ENCODE assay signal across 8 cellular contexts in genomic region chr2:26011990-26012856, GRCh38. TPM values are rescaled to one million over a fixed set of nuclear protein-coding genes. Genes with fewer than 3 reads are reported as not detected.
DNase-seq lines count a peak whose midpoint lies in the region; ATAC-seq and TF ChIP-seq lines count a peak whose summit lies in the region.

No MANE protein-coding gene starts in this region.

- POLR2A ChIA-PET in AG04450 (lab: Yijun Ruan, JAX): interaction anchor here (0.6 to 1.2 kb wide), 3 partner anchors 14 to 27 kb away, joined by 3 read pairs; partner anchors contain the start of gene RAB10
- POLR2A ChIA-PET in activated CD4-positive, alpha-beta memory T cell treated with anti-CD3 and anti-CD28 coated beads, Interleukin-2, amount 10 ng/mL, durations not matched to agents 7 days and 5 days (lab: Charles Lee): interaction anchor here (1.7 kb wide), 1 partner anchor 24 kb away, joined by 3 read pairs; no protein-coding TSS in a partner anchor

- no peak overlapping the region for H3K27ac Mint-ChIP-seq in activated CD4-positive, alpha-beta memory T cell treated with anti-CD3 and anti-CD28 coated beads, Interleukin-2, amount 10 ng/mL, durations not matched to agents 7 days and 5 days

- H3K27me3 ChIP-seq in AG04450 (ENCODE audit: control insufficient read depth, insufficient read depth, low read length): no peaks in the 10 kb centered on the region
- H3K27me3 ChIP-seq in left lung: no peaks in the 10 kb centered on the region

- H3K4me1 Mint-ChIP-seq in activated CD4-positive, alpha-beta memory T cell treated with anti-CD3 and anti-CD28 coated beads, Interleukin-2, amount 10 ng/mL, durations not matched to agents 7 days and 5 days: peaks cover 14% of the 10 kb centered on the region

- CTCF ChIA-PET in AG04450 (lab: Charles Lee): interaction anchor here (0.5 to 1.1 kb wide), 2 partner anchors 13 to 591 kb away, joined by 3 read pairs; no protein-coding TSS in a partner anchor
- CTCF ChIA-PET in activated CD4-positive, alpha-beta memory T cell treated with anti-CD3 and anti-CD28 coated beads, Interleukin-2, amount 10 ng/mL, durations not matched to agents 7 days and 5 days (lab: Charles Lee): interaction anchor here (1.0 kb wide), 1 partner anchor 11 kb away, joined by 4 read pairs; no protein-coding TSS in a partner anchor

- H3K4me3 Mint-ChIP-seq in activated CD4-positive, alpha-beta memory T cell treated with anti-CD3 and anti-CD28 coated beads, Interleukin-2, amount 10 ng/mL, durations not matched to agents 7 days and 5 days: no peak overlapping the region

- H3K27ac ChIP-seq in AG04450 (ENCODE audit: low read depth, low read length): peak overlapping the region; percentile 49
- H3K27ac ChIP-seq in left lung: peak overlapping the region; percentile 17 to 74

- peaks cover 2% of the 10 kb centered on the region for H3K27me3 Mint-ChIP-seq in activated CD4-positive, alpha-beta memory T cell treated with anti-CD3 and anti-CD28 coated beads, Interleukin-2, amount 10 ng/mL, durations not matched to agents 7 days and 5 days

- peaks cover 0 to 71% of the 10 kb centered on the region in 2 donors for H3K4me1 ChIP-seq in left lung

- no peak for TF ChIP-seq CTCF in AG04450 (IDR thresholded peaks at IDR 0.05; ENCODE audit: low read depth, low read length)
- no peak for TF ChIP-seq CTCF in LNCaP clone FGC (IDR thresholded peaks at IDR 0.05; ENCODE audit: control insufficient read depth, extremely low read depth, insufficient read depth)
- TF ChIP-seq CTCF in astrocyte of the spinal cord (IDR thresholded peaks at IDR 0.05; ENCODE audit: low read depth, low read length): no peak
- TF ChIP-seq CTCF in left lung (IDR thresholded peaks at IDR 0.05): no peak

- H3K36me3 ChIP-seq in left lung: no peaks in the 10 kb centered on the region

- peaks cover 3% of the 10 kb centered on the region for H3K9me3 Mint-ChIP-seq in activated CD4-positive, alpha-beta memory T cell treated with anti-CD3 and anti-CD28 coated beads, Interleukin-2, amount 10 ng/mL, durations not matched to agents 7 days and 5 days

- H3K4me3 ChIP-seq in AG04450 (ENCODE audit: low read depth, low read length): no peak overlapping the region
- H3K4me3 ChIP-seq in LNCaP clone FGC (ENCODE audit: low read depth, low read length): peak overlapping the region; percentile 17
- no peak overlapping the region for H3K4me3 ChIP-seq in astrocyte of the spinal cord (ENCODE audit: low read depth, low read length)
- H3K4me3 ChIP-seq in left lung: no peak overlapping the region

- no peaks in the 10 kb centered on the region for H3K36me3 Mint-ChIP-seq in activated CD4-positive, alpha-beta memory T cell treated with anti-CD3 and anti-CD28 coated beads, Interleukin-2, amount 10 ng/mL, durations not matched to agents 7 days and 5 days (ENCODE audit: low read depth)

- H3K9me3 ChIP-seq in AG04450 (ENCODE audit: control insufficient read depth, insufficient read depth, low read length) (no peaks in the 10 kb centered on the region), left lung (no peaks in the 10 kb centered on the region)

- intact Hi-C loops in left lung (cut with DNase I): no loop called here

- DNase-seq in AG04450 (ENCODE audit: low read depth, low spot score) (peak; percentile 47), LNCaP clone FGC (ENCODE audit: low read depth) (peak; percentile 99), astrocyte of the spinal cord (ENCODE audit: low read depth, low spot score) (peak; percentile 25), left lung (peak in 1 of 2 donors; percentile 83), HuH-7 (ENCODE audit: low spot score) (no peak), DMS114 treated with DMSO at 0.1 percent for 48 hours (lab: John Stamatoyannopoulos, UW; ENCODE audit: unreplicated experiment) (no peak)
- DNase-seq in activated CD4-positive, alpha-beta memory T cell treated with anti-CD3 and anti-CD28 coated beads, Interleukin-2, amount 10 ng/mL, durations not matched to agents 7 days and 5 days: no peak

- in situ Hi-C loops in astrocyte of the spinal cord (cut with HindIII; ENCODE audit: low sequenced_read_pairs): no loop called here

- ATAC-seq in left lung: peak; percentile 84
- no peak for ATAC-seq in HG03354 (IDR thresholded peaks at IDR 0.05; ENCODE audit: poor library complexity, severe bottlenecking, unreplicated experiment)

RNA-seq across cellular contexts. Expression of gene RAB10, which starts 21.7 kb away (rescaled TPM):
- polyA plus RNA-seq in AG04450 (2011; rRNA removed): 116 and 178 TPM in 2 replicates
- 50.8 and 108 TPM in 2 replicates for polyA minus RNA-seq in AG04450 (2011; rRNA and poly(A)+ RNA removed)
- total RNA-seq in left lung: 100 to 1,000 TPM; 114 to 175 TPM
- 100 to 1,000 TPM; 116 to 117 TPM for total RNA-seq in activated CD4-positive, alpha-beta memory T cell treated with anti-CD3 and anti-CD28 coated beads, Interleukin-2, amount 10 ng/mL, durations not matched to agents 7 days and 5 days

RNA-seq across cellular contexts. Expression of gene KIF3C, which starts 29.9 kb away (rescaled TPM):
- 8.0 and 9.5 TPM in 2 replicates for polyA plus RNA-seq in AG04450 (2011; rRNA removed)
- 16.2 and 18.8 TPM in 2 replicates for polyA minus RNA-seq in AG04450 (2011; rRNA and poly(A)+ RNA removed)
- 10 to 100 TPM in 1 of 2 donors, 1 to 10 TPM in 1; 5.4 to 10.3 TPM for total RNA-seq in left lung
- 10 to 100 TPM; 10.3 to 10.7 TPM for total RNA-seq in activated CD4-positive, alpha-beta memory T cell treated with anti-CD3 and anti-CD28 coated beads, Interleukin-2, amount 10 ng/mL, durations not matched to agents 7 days and 5 days

Comparison
In these comparisons a context has a peak if more than half of its experiments do, and no peak if none do; other contexts are left out.
1. DNase-seq: peak in AG04450 (single experiment), LNCaP clone FGC (single experiment) and astrocyte of the spinal cord (single experiment); none in HuH-7 (single experiment), activated CD4-positive, alpha-beta memory T cell treated with anti-CD3 and anti-CD28 coated beads, Interleukin-2, amount 10 ng/mL, durations not matched to agents 7 days and 5 days (single experiment) and DMS114 treated with DMSO at 0.1 percent for 48 hours (single experiment).